ENCODE assay signal across 23 cellular contexts in the genomic region with DNA sequence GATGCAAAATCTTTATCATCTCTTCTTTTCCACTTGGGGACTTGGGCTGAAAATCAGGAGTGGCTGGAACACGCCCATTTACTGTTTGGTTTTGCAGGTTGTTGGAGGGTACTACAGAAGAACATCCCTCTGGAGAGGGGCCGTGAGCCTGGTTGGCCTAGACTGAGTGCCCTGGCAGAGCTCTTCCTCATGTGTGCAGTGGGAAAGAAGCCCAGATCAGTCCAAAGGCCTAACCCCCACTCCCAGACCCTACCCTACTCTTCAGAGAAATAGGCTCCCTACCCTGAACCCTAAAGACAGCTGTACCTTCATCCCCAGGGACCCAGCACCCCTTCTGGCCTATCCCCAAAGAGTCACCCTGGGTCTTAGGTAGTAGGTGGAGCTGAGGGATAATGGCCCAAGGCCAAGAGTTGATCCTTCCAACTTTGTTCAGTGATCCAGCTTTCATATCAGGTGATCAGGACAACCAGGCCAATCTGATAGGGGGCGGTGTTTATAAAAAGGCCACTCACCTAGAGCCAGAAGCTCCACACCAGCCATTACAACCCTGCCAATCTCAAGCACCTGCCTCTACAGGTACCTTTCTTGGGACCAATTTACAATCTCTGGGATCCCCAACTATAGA. TPM values are rescaled to one million over a fixed set of nuclear protein-coding genes. Genes with fewer than 3 reads are reported as not detected.
DNase-seq lines count a peak whose midpoint lies in the region; ATAC-seq and TF ChIP-seq lines count a peak whose summit lies in the region.
"Had no signal": no experiment of that assay in that cellular context is flagged by ENCODE, and none has a peak within 500 bp of the region (broad histone marks: within the 10 kb centered on the region; RNA-seq: fewer than 3 reads in every experiment).

A gene with protein sequence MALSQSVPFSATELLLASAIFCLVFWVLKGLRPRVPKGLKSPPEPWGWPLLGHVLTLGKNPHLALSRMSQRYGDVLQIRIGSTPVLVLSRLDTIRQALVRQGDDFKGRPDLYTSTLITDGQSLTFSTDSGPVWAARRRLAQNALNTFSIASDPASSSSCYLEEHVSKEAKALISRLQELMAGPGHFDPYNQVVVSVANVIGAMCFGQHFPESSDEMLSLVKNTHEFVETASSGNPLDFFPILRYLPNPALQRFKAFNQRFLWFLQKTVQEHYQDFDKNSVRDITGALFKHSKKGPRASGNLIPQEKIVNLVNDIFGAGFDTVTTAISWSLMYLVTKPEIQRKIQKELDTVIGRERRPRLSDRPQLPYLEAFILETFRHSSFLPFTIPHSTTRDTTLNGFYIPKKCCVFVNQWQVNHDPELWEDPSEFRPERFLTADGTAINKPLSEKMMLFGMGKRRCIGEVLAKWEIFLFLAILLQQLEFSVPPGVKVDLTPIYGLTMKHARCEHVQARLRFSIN (plus strand): TSS at position 524 of the 625 bp plus-strand sequence. CDS start 894 bp downstream, outside the sequence.

- H3T11ph ChIP-seq in H9 (ENCODE audit: low read length) = no peak within 1 kb of the TSS

- no peaks in the 10 kb centered on the region for H3K9me3 Mint-ChIP-seq in H9
- H3K9me3 Mint-ChIP-seq: CD8-positive, alpha-beta T cell had no signal

- H3K23me2 ChIP-seq in H9 (ENCODE audit: insufficient read length, low read depth, low read length, poor library complexity, severe bottlenecking) = no peaks in the 10 kb centered on the region

- no peak within 1 kb of the TSS for H2AFZ ChIP-seq in H9 (ENCODE audit: low read length)
- H2AFZ ChIP-seq: GM23248 had no signal

- H2BK5ac ChIP-seq in H9 (ENCODE audit: insufficient read length, low read length) = no peak within 1 kb of the TSS

- H4K91ac ChIP-seq in H9 (ENCODE audit: insufficient read length, low read depth, low read length) = no peak within 1 kb of the TSS

- ATAC-seq in esophagus mucosa = peak; percentile 35
- ATAC-seq in stimulated activated naive CD8-positive, alpha-beta T cell treated with anti-CD3 and anti-CD28 coated beads, Interleukin-15, Interleukin-2, amounts not matched to agents 100 U/mL and 50 U/mL, for 24 hours = no peak
- ATAC-seq: CD8-positive, alpha-beta T cell; GM12878; HCT116 had no signal

- H3K79me2 ChIP-seq in H9 (ENCODE audit: insufficient read depth, low read length) = no peaks in the 10 kb centered on the region

- no CpG with 5 or more reads among the region's 3 CpGs for WGBS in H9 (ENCODE audit: extremely low coverage, insufficient read length, low lambda C conversion rate)
- 74 to 81% methylated on average over 3 of the region's 3 CpGs for WGBS in tibial nerve, 2 donors

- H4K5ac ChIP-seq in H9 (ENCODE audit: insufficient read length, low read depth, low read length) = no peak within 1 kb of the TSS

- H3K4me1 ChIP-seq in H9 (ENCODE audit: insufficient read depth, low read length) (no peaks in the 10 kb centered on the region), tibial nerve (no peaks in the 10 kb centered on the region)
- H3K4me1 ChIP-seq: BLaER1, Caco-2 had no signal

- H4K8ac ChIP-seq in H9 (replicated peaks; ENCODE audit: insufficient read length, low read depth, low read length) = no peak within 1 kb of the TSS

- H3K14ac ChIP-seq in H9 (ENCODE audit: insufficient read depth, low read length) = no peak within 1 kb of the TSS; the same call in 1 of the 2 replicates

- H3K36me3 Mint-ChIP-seq in H9 (ENCODE audit: insufficient read depth in 1 of 3, low read depth in 3 of 3) = no peaks in the 10 kb centered on the region
- H3K36me3 Mint-ChIP-seq: CD4-positive, CD25-positive, alpha-beta regulatory T cell; CD8-positive, alpha-beta T cell had no signal

- H3K4me3 Mint-ChIP-seq in H9 = no peak within 1 kb of the TSS
- H3K4me3 Mint-ChIP-seq: B cell; CD4-positive, CD25-positive, alpha-beta regulatory T cell; CD8-positive, alpha-beta T cell had no signal

- no peaks in the 10 kb centered on the region for H3K36me3 ChIP-seq in tibial nerve
- H3K36me3 ChIP-seq: BLaER1 had no signal

- H3K56ac ChIP-seq in H9 (ENCODE audit: insufficient read length, low read depth, low read length) = no peak within 1 kb of the TSS

- H3K79me1 ChIP-seq in H9 (ENCODE audit: insufficient read depth, low read depth, low read length, poor library complexity, severe bottlenecking) = no peaks in the 10 kb centered on the region

- no peak within 1 kb of the TSS for H3K23ac ChIP-seq in H9 (ENCODE audit: insufficient read length, low read depth, low read length)

- H4K20me1 ChIP-seq in H9 (ENCODE audit: control insufficient read depth, insufficient read depth, insufficient read length) = no peaks in the 10 kb centered on the region
- H4K20me1 ChIP-seq: BLaER1 had no signal

- H3K27me3 ChIP-seq in H9 (ENCODE audit: insufficient read depth, low read length) = no peaks in the 10 kb centered on the region; the same call in 1 of the 2 replicates
- no peaks in the 10 kb centered on the region for H3K27me3 ChIP-seq in tibial nerve
- H3K27me3 ChIP-seq: BLaER1 had no signal

- no peak within 1 kb of the TSS for H3K9ac ChIP-seq in H9 (ENCODE audit: extremely low read depth, insufficient read length, low read length)
- H3K9ac ChIP-seq: BLaER1, GM23248 had no signal

- H3K4me3 ChIP-seq in tibial nerve = no peak within 1 kb of the TSS
- H3K4me3 ChIP-seq: BLaER1, GM12878, GM23248 had no signal

- peaks cover 10 to 18% of the 10 kb centered on the region in 2 experiments for H3K4me1 Mint-ChIP-seq in H9
- H3K4me1 Mint-ChIP-seq: B cell; CD4-positive, CD25-positive, alpha-beta regulatory T cell had no signal

- H3K27ac Mint-ChIP-seq in H9 = no peak within 1 kb of the TSS
- H3K27ac Mint-ChIP-seq: B cell; CD4-positive, CD25-positive, alpha-beta regulatory T cell; CD8-positive, alpha-beta T cell had no signal

- TF ChIP-seq POLR2A in tibial nerve (IDR thresholded peaks at IDR 0.05) = no peak

- no peak within 1 kb of the TSS for H2AK5ac ChIP-seq in H9 (ENCODE audit: insufficient read length, low read length)

- TF ChIP-seq EP300 in tibial nerve (IDR thresholded peaks at IDR 0.05) = no peak

- no peak within 1 kb of the TSS for H2BK20ac ChIP-seq in H9 (ENCODE audit: low read depth, low read length, poor library complexity, severe bottlenecking)

- no peak within 1 kb of the TSS for H2BK120ac ChIP-seq in H9 (ENCODE audit: low read depth, low read length, poor library complexity, severe bottlenecking)

- no peaks in the 10 kb centered on the region for H3K9me3 ChIP-seq in H9 (ENCODE audit: control insufficient read depth, low read depth, low read length)
- no peaks in the 10 kb centered on the region for H3K9me3 ChIP-seq in tibial nerve
- H3K9me3 ChIP-seq: Caco-2 had no signal

- peaks cover 44% of the 10 kb centered on the region for H3K27me3 Mint-ChIP-seq in H9 (ENCODE audit: low read depth)

- DNase-seq in AG08396 (ENCODE audit: low spot score) = peak; percentile 2
- DNase-seq in H9 = no peak
- no peak for DNase-seq in ureter (ENCODE audit: low spot score)
- DNase-seq in tibial nerve (ENCODE audit: low spot score in 2 of 2) = no peak
- no peak for DNase-seq in stimulated activated naive CD8-positive, alpha-beta T cell treated with anti-CD3 and anti-CD28 coated beads, Interleukin-15, Interleukin-2, amounts not matched to agents 100 U/mL and 50 U/mL, for 24 hours
- DNase-seq: Caco-2; CD4-positive, CD25-positive, alpha-beta regulatory T cell; CD8-positive, alpha-beta T cell; DMS 273 treated with DMSO at 0.1 percent for 48 hours; DMS79; EL; GDM1; GM23248; H7 had no signal

- H2BK12ac ChIP-seq in H9 (ENCODE audit: insufficient read length, low read depth, low read length) = no peak within 1 kb of the TSS

- TF ChIP-seq CTCF in H9 (conservative IDR thresholded peaks at IDR 0.05) (0 out of 3 replicates have a peak, but pooled peaks have one; percentile 14), tibial nerve (IDR thresholded peaks at IDR 0.05) (no peak)

- no peak within 1 kb of the TSS for H3K4me2 ChIP-seq in H9 (ENCODE audit: insufficient read depth, insufficient read length, low read length)
- H3K4me2 ChIP-seq: BLaER1 had no signal

- H3K27ac ChIP-seq in H9 (ENCODE audit: insufficient read length, low read depth, low read length) = no peak within 1 kb of the TSS
- no peak within 1 kb of the TSS for H3K27ac ChIP-seq in tibial nerve
- H3K27ac ChIP-seq: BLaER1, C4-2B, GM23248 had no signal

- no peak within 1 kb of the TSS for H2BK15ac ChIP-seq in H9 (ENCODE audit: low read depth, low read length)

- H3K18ac ChIP-seq in H9 (ENCODE audit: insufficient read length, low read depth, low read length) = no peak within 1 kb of the TSS

- no peak within 1 kb of the TSS for H3K4ac ChIP-seq in H9 (ENCODE audit: low read depth, low read length)

RNA-seq across cellular contexts. Expression of the gene that starts here (rescaled TPM):
- not detected in 2 replicates for total RNA-seq in H9 (2021)
- not detected for total RNA-seq in esophagus mucosa
- total RNA-seq in ureter = not detected
- not detected for total RNA-seq in tibial nerve
- total RNA-seq: A172; A673; B cell; Caco-2; CD4-positive, CD25-positive, alpha-beta regulatory T cell; CD8-positive, alpha-beta T cell; GM12878; GM23248; H1; H7 had no signal

Comparison
In these comparisons a context has a peak if more than half of its experiments do, and no peak if none do; other contexts are left out.
1. Peak in ATAC-seq in esophagus mucosa; RNA of the gene not detected or under 1 TPM.